ENCODE assay signal across 9 cellular contexts in the genomic region with DNA sequence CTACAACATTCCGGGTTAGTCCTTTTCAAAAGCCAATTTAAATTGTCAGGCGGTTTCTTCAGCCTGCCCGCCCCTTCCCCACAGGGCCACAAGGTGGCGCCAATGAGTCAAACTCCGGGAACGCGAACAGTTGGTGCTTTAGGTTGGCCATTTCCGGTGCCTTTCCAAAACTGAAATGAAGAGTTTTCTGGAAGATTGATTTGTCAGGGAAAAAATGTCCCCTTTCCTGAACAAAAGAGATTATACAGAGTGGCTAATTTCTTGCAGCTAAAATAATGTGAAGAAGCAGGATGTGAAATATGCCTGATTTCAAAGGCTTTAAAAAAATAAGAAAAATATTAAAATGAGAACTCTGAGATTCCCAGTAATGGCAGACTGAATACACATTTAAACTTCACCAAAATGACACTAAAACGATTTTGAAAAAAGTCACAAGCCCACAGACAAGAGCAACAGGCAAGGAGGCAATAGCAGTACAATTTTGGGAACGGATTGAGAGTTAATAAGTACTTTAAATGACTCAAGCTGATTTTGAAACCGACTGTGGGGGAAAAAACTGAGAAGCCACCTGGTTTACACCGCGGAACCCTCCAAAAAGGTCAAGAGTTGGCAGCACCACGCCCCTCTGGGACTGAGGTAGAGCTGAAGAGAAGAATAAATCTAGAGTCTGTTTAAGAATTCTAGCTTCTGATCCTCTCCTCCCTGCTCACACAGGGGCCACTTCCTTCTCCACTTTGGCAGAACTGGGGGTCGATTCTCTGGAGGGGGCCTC. TPM values are rescaled to one million over a fixed set of nuclear protein-coding genes. Genes with fewer than 3 reads are reported as not detected.
DNase-seq lines count a peak whose midpoint lies in the region; ATAC-seq and TF ChIP-seq lines count a peak whose summit lies in the region.
"Had no signal": no experiment of that assay in that cellular context is flagged by ENCODE, and none has a peak within 500 bp of the region (broad histone marks: within the 10 kb centered on the region; RNA-seq: fewer than 3 reads in every experiment).

No MANE protein-coding gene starts in this region.

- POLR2A ChIA-PET in CD4-positive, alpha-beta memory T cell (lab: Charles Lee; ENCODE audit: partially characterized antibody): no interaction called here
- POLR2A ChIA-PET in PC-9 (lab: Charles Lee; ENCODE audit: unreplicated experiment): interaction anchor here (0.6 kb wide), 1 partner anchor 79 kb away, joined by 3 read pairs; no protein-coding TSS in a partner anchor

- H3K9me2 ChIP-seq in PC-9 (ENCODE audit: insufficient read depth): no peaks in the 10 kb centered on the region

- no peak overlapping the region for H3K27ac ChIP-seq in CD4-positive, alpha-beta memory T cell (ENCODE audit: low read depth, low read length)
- H3K27ac ChIP-seq in PC-9: no peak overlapping the region
- no peak overlapping the region for H3K27ac ChIP-seq in suprapubic skin

- peaks cover 12 to 18% of the 10 kb centered on the region in 2 donors for H3K36me3 Mint-ChIP-seq in CD4-positive, alpha-beta memory T cell
- H3K36me3 Mint-ChIP-seq in activated T-cell treated with anti-CD3 and anti-CD28 coated beads, Interleukin-2, amount 50 U/mL, for 4 hours (ENCODE audit: insufficient read depth): peaks cover 8% of the 10 kb centered on the region

- CTCF ChIA-PET in CD4-positive, alpha-beta memory T cell (lab: Charles Lee; ENCODE audit: partially characterized antibody): interaction anchor here (0.7 to 3.0 kb wide), 6 partner anchors 9 to 411 kb away, joined by 3 to 15 read pairs (median 5); no protein-coding TSS in a partner anchor
- CTCF ChIA-PET in PC-9 (lab: Charles Lee): interaction anchor here (0.7 to 2.5 kb wide), 2 partner anchors 58 to 465 kb away, joined by 3 to 14 read pairs; no protein-coding TSS in a partner anchor

- no peaks in the 10 kb centered on the region for H3K36me3 ChIP-seq in CD4-positive, alpha-beta memory T cell (ENCODE audit: insufficient read depth, low read length)
- H3K36me3 ChIP-seq in PC-9 (ENCODE audit: low read depth): no peaks in the 10 kb centered on the region
- no peaks in the 10 kb centered on the region for H3K36me3 ChIP-seq in suprapubic skin

- no peaks in the 10 kb centered on the region for H3K79me2 ChIP-seq in PC-9 (ENCODE audit: low read depth)

- H3K4me1 ChIP-seq in CD4-positive, alpha-beta memory T cell (ENCODE audit: insufficient read depth, low read length): no peaks in the 10 kb centered on the region
- H3K4me1 ChIP-seq in PC-9 (replicated peaks; ENCODE audit: insufficient read depth) (no peaks in the 10 kb centered on the region), suprapubic skin (peaks cover 6% of the 10 kb centered on the region)

- no peaks in the 10 kb centered on the region for H3K27me3 ChIP-seq in CD4-positive, alpha-beta memory T cell (ENCODE audit: insufficient read depth, low read length)
- H3K27me3 ChIP-seq in PC-9 (ENCODE audit: insufficient read depth, low read depth) (no peaks in the 10 kb centered on the region), suprapubic skin (no peaks in the 10 kb centered on the region)

- ATAC-seq in GM19467 (IDR thresholded peaks at IDR 0.05; ENCODE audit: unreplicated experiment): peak; percentile 87
- peak; percentile 82 to 85 for ATAC-seq in activated T-cell treated with anti-CD3 and anti-CD28 coated beads, Interleukin-2, amount 50 U/mL, for 4 hours

- no peaks in the 10 kb centered on the region for H3K27me3 Mint-ChIP-seq in CD4-positive, alpha-beta memory T cell
- no peaks in the 10 kb centered on the region for H3K27me3 Mint-ChIP-seq in activated T-cell treated with anti-CD3 and anti-CD28 coated beads, Interleukin-2, amount 50 U/mL, for 4 hours (ENCODE audit: low read depth)

- no peak for TF ChIP-seq EP300 in suprapubic skin (IDR thresholded peaks at IDR 0.05)

- H3K4me2 ChIP-seq in PC-9: peak overlapping the region; percentile 8; the same call in 1 of the 2 replicates

- peak overlapping the region in 4 of 8 donors; percentile 18 to 54 (median 40) for H3K4me3 Mint-ChIP-seq in CD4-positive, alpha-beta memory T cell
- H3K4me3 Mint-ChIP-seq in activated T-cell treated with anti-CD3 and anti-CD28 coated beads, Interleukin-2, amount 50 U/mL, for 4 hours: no peak overlapping the region

- H3K27ac Mint-ChIP-seq in CD4-positive, alpha-beta memory T cell: peak overlapping the region in 2 of 7 donors; percentile 24 to 26

- intact Hi-C loops in CD4-positive, alpha-beta memory T cell (cut with micrococcal nuclease): loop anchor here (1.0 kb wide), 1 partner anchor 58 kb away; no protein-coding TSS in a partner anchor
- intact Hi-C loops in PC-9 (cut with micrococcal nuclease; ENCODE audit: unreplicated experiment): loop anchor here (1.0 kb wide), 2 partner anchors 39 to 58 kb away; no protein-coding TSS in a partner anchor

- H2AFZ ChIP-seq in PC-9: no peak overlapping the region

- DNase-seq in CD4-positive, alpha-beta memory T cell: peak; percentile 53 to 63 (median 56)
- DNase-seq in HT-29 (ENCODE audit: low spot score) (peak; percentile 80), PC-9 (peak; percentile 43 to 81), fibroblast of peridontal ligament (ENCODE audit: extremely low read depth) (peak; percentile 81), nucleus accumbens (lab: John Stamatoyannopoulos, UW) (peak in 48 of 56 donors; percentile 6 to 85 (median 47)), suprapubic skin (ENCODE audit: low spot score in 2 of 2) (peak; percentile 35 to 83)
- peak; percentile 65 for DNase-seq in activated T-cell treated with anti-CD3 and anti-CD28 coated beads, Interleukin-2, amount 50 U/mL, for 4 hours

- WGBS in suprapubic skin: 33% methylated on average over 15 of the region's 15 CpGs

- H3K9me3 Mint-ChIP-seq in CD4-positive, alpha-beta memory T cell: no peaks in the 10 kb centered on the region
- H3K9me3 Mint-ChIP-seq in activated T-cell treated with anti-CD3 and anti-CD28 coated beads, Interleukin-2, amount 50 U/mL, for 4 hours: no peaks in the 10 kb centered on the region

- H3K4me3 ChIP-seq in CD4-positive, alpha-beta memory T cell (ENCODE audit: low read length in 2 of 2): no peak overlapping the region
- H3K4me3 ChIP-seq in PC-9 (no peak overlapping the region), suprapubic skin (no peak overlapping the region)

- TF ChIP-seq CTCF in PC-9 (conservative IDR thresholded peaks at IDR 0.05) (peak; percentile 97), suprapubic skin (IDR thresholded peaks at IDR 0.05) (peak; percentile 84 to 94)

- no peaks in the 10 kb centered on the region for H4K20me1 ChIP-seq in PC-9 (ENCODE audit: insufficient read depth)

- TF ChIP-seq POLR2A in suprapubic skin (IDR thresholded peaks at IDR 0.05): no peak

- no peaks in the 10 kb centered on the region for H3K9me3 ChIP-seq in CD4-positive, alpha-beta memory T cell (ENCODE audit: control insufficient read depth in 1 of 2, low read length in 2 of 2)
- H3K9me3 ChIP-seq in PC-9 (ENCODE audit: insufficient read depth, low read depth) (no peaks in the 10 kb centered on the region), suprapubic skin (no peaks in the 10 kb centered on the region)

- H3F3A ChIP-seq in PC-9 (ENCODE audit: insufficient read depth, low read depth): no peaks in the 10 kb centered on the region

- peaks cover 10 to 38% (median 22%) of the 10 kb centered on the region in 4 donors for H3K4me1 Mint-ChIP-seq in CD4-positive, alpha-beta memory T cell
- peaks cover 2% of the 10 kb centered on the region for H3K4me1 Mint-ChIP-seq in activated T-cell treated with anti-CD3 and anti-CD28 coated beads, Interleukin-2, amount 50 U/mL, for 4 hours (ENCODE audit: low read depth)

- BruUV-seq in PC-9 (replicated peaks; lab: Mats Ljungman, UMichigan): no TSS peak

RNA-seq across cellular contexts. Expression of gene SLC46A2, which starts 45.7 kb away (rescaled TPM):
- not detected for total RNA-seq in CD4-positive, alpha-beta memory T cell
- polyA plus RNA-seq in CD4-positive, alpha-beta memory T cell: not detected
- total RNA-seq in HT-29 (2014; rRNA removed; shearing (Covaris generic)): not detected in 2 replicates
- total RNA-seq in PC-9 (2021) (not detected in 2 replicates), suprapubic skin (10 to 100 TPM in 3 of 4 donors, 1 to 10 TPM in 1; 5.6 to 65.2 (median 42.4) TPM)
- not detected for total RNA-seq in activated T-cell treated with anti-CD3 and anti-CD28 coated beads, Interleukin-2, amount 50 U/mL, for 4 hours
- total RNA-seq: activated CD8-positive, alpha-beta memory T cell treated with anti-CD3 and anti-CD28 coated beads for 36 hours had no signal
